9 cellular contexts compared by ENCODE assay signal in the genomic region with DNA sequence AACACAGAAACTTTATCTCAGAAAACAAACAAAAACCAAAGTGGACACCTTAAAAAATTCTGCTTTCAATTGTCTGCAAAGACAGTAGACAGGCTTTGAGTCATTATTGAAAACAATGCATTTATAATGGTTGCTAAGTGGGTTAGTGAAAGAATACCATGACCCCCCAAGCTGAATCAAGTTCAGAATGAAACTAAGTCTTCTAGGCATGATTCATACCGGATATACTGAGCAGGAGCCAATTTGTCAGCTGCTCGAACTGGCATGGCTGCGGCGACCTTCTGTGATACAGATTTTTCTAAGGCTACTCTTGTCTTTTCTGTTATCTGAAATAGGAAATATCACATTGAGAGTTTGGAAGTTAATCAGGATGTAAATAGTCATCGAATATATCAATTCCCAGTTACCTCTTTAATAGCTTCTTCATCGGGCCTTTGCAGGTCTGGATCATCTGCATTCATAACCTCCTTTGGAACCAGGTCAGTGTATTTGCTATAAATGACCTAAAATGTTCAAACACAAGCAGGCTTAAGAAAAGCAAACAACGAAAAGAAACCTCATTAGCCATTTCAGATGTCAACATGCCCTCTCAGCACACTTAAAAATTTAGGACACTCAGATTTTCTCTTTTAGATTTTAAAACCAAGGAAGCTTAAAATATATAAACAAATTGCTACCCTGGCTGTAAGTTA. TPM values are rescaled to one million over a fixed set of nuclear protein-coding genes. Genes with fewer than 3 reads are reported as not detected.
A peak's percentile ranks its signal among the peaks of the same experiment; 100 is the strongest.
DNase-seq lines count a peak whose midpoint lies in the region; ATAC-seq, FAIRE-seq and TF ChIP-seq lines count a peak whose summit lies in the region.
"Had no signal": no experiment of that assay in that cellular context is flagged by ENCODE, and none has a peak within 500 bp of the region (broad histone marks: within the 10 kb centered on the region; RNA-seq: fewer than 3 reads in every experiment).

No MANE protein-coding gene starts in this region.

- no peak overlapping the region for H3K4me3 Mint-ChIP-seq in activated CD8-positive, alpha-beta T cell treated with anti-CD3 and anti-CD28 coated beads, Interleukin-2, amount 10 ng/mL, durations not matched to agents 7 days and 5 days

- CTCF ChIA-PET in activated CD8-positive, alpha-beta T cell treated with anti-CD3 and anti-CD28 coated beads, Interleukin-2, amount 10 ng/mL, durations not matched to agents 7 days and 5 days (lab: Charles Lee) = no interaction called here

- H3K4me3 ChIP-seq in tibial nerve = no peak overlapping the region

- DNase-seq in Ammon's horn (ENCODE audit: low spot score) (peak; percentile 12), tibial nerve (ENCODE audit: low spot score in 2 of 2) (no peak), NCI-H1092 treated with DMSO at 0.1 percent for 48 hours (lab: John Stamatoyannopoulos, UW) (no peak)
- DNase-seq in activated CD8-positive, alpha-beta T cell treated with anti-CD3 and anti-CD28 coated beads, Interleukin-2, amount 10 ng/mL, durations not matched to agents 7 days and 5 days = no peak
- DNase-seq: DND-41 had no signal

- H3K4me1 Mint-ChIP-seq in activated CD8-positive, alpha-beta T cell treated with anti-CD3 and anti-CD28 coated beads, Interleukin-2, amount 10 ng/mL, durations not matched to agents 7 days and 5 days (ENCODE audit: low read depth) = peaks cover 10% of the 10 kb centered on the region

- peaks cover 0 to 77% (median 19%) of the 10 kb centered on the region in 3 donors for H3K36me3 ChIP-seq in tibial nerve

- peak overlapping the region; percentile 37 for H3K27ac Mint-ChIP-seq in activated CD8-positive, alpha-beta T cell treated with anti-CD3 and anti-CD28 coated beads, Interleukin-2, amount 10 ng/mL, durations not matched to agents 7 days and 5 days

- H3K4me1 ChIP-seq in tibial nerve = peaks cover 0 to 4% (median 0%) of the 10 kb centered on the region in 4 donors

- H3K36me3 Mint-ChIP-seq in activated CD8-positive, alpha-beta T cell treated with anti-CD3 and anti-CD28 coated beads, Interleukin-2, amount 10 ng/mL, durations not matched to agents 7 days and 5 days (ENCODE audit: low read depth) = peaks cover 56% of the 10 kb centered on the region

- no peaks in the 10 kb centered on the region for H3K27me3 Mint-ChIP-seq in activated CD8-positive, alpha-beta T cell treated with anti-CD3 and anti-CD28 coated beads, Interleukin-2, amount 10 ng/mL, durations not matched to agents 7 days and 5 days (ENCODE audit: low read depth)

- 72 to 76% methylated on average over 7 of the region's 7 CpGs for WGBS in tibial nerve, 2 donors

- POLR2A ChIA-PET in activated CD8-positive, alpha-beta T cell treated with anti-CD3 and anti-CD28 coated beads, Interleukin-2, amount 10 ng/mL, durations not matched to agents 7 days and 5 days (lab: Charles Lee) = interaction anchor here (0.7 kb wide), 1 partner anchor 97 kb away, joined by 3 read pairs; no protein-coding TSS in a partner anchor

- TF ChIP-seq POLR2A in tibial nerve (IDR thresholded peaks at IDR 0.05) = no peak

- no peak for TF ChIP-seq CTCF in tibial nerve (IDR thresholded peaks at IDR 0.05)

- no peaks in the 10 kb centered on the region for H3K9me3 Mint-ChIP-seq in activated CD8-positive, alpha-beta T cell treated with anti-CD3 and anti-CD28 coated beads, Interleukin-2, amount 10 ng/mL, durations not matched to agents 7 days and 5 days (ENCODE audit: insufficient read depth)

- TF ChIP-seq EP300 in tibial nerve (IDR thresholded peaks at IDR 0.05) = no peak

- peak; percentile 95 for FAIRE-seq in islet of Langerhans (lab: Jason Lieb, UNC)

- H3K9me3 ChIP-seq in tibial nerve = no peaks in the 10 kb centered on the region

- no peak overlapping the region for H3K27ac ChIP-seq in tibial nerve

- ATAC-seq in GM18867 (IDR thresholded peaks at IDR 0.05; ENCODE audit: unreplicated experiment) = peak; percentile 94
- peak; percentile 74 for ATAC-seq in activated CD8-positive, alpha-beta T cell treated with anti-CD3 and anti-CD28 coated beads, Interleukin-2, amount 10 ng/mL, durations not matched to agents 7 days and 5 days
- ATAC-seq in GM18519 (IDR thresholded peaks at IDR 0.05; ENCODE audit: low FRiP score, unreplicated experiment) = no peak
- ATAC-seq in GM21367 (IDR thresholded peaks at IDR 0.05; ENCODE audit: unreplicated experiment) = no peak

- no peaks in the 10 kb centered on the region for H3K27me3 ChIP-seq in tibial nerve

RNA-seq across cellular contexts. Expression of a gene that starts 22.3 kb away (rescaled TPM):
- 100 to 1,000 TPM in 1 of 2 experiments, 10 to 100 TPM in 1; 94.4 to 100 TPM for total RNA-seq in activated CD8-positive, alpha-beta T cell treated with anti-CD3 and anti-CD28 coated beads, Interleukin-2, amount 10 ng/mL, durations not matched to agents 7 days and 5 days
- 10 to 100 TPM; 39.8 to 68.4 (median 43.0) TPM for total RNA-seq in tibial nerve

RNA-seq across cellular contexts. Expression of a gene that starts 30.8 kb away (rescaled TPM):
- total RNA-seq in activated CD8-positive, alpha-beta T cell treated with anti-CD3 and anti-CD28 coated beads, Interleukin-2, amount 10 ng/mL, durations not matched to agents 7 days and 5 days = 100 to 1,000 TPM in 1 of 2 experiments, 10 to 100 TPM in 1; 92.1 to 101 TPM
- total RNA-seq in tibial nerve = 100 to 1,000 TPM; 156 to 262 (median 218) TPM

RNA-seq across cellular contexts. Expression of a gene that starts 30.9 kb away (rescaled TPM):
- 10 to 100 TPM; 12.9 to 14.8 TPM for total RNA-seq in activated CD8-positive, alpha-beta T cell treated with anti-CD3 and anti-CD28 coated beads, Interleukin-2, amount 10 ng/mL, durations not matched to agents 7 days and 5 days
- total RNA-seq in tibial nerve = 10 to 100 TPM in 3 of 4 donors, 1 to 10 TPM in 1; 9.6 to 17.0 (median 13.1) TPM

Comparison
In these comparisons a context has a peak if more than half of its experiments do, and no peak if none do; other contexts are left out.
1. ATAC-seq: peak in GM18867 (single experiment) and activated CD8-positive, alpha-beta T cell treated with anti-CD3 and anti-CD28 coated beads, Interleukin-2, amount 10 ng/mL, durations not matched to agents 7 days and 5 days (single experiment); none in GM18519 (single experiment) and GM21367 (single experiment).